18 cellular contexts compared by ENCODE assay signal in genomic region chr1:70518106-70518505, GRCh38.
DNase-seq lines count a peak whose midpoint lies in the region; ATAC-seq and TF ChIP-seq lines count a peak whose summit lies in the region.
"Had no signal": no experiment of that assay in that cellular context is flagged by ENCODE, and none has a peak within 500 bp of the region (broad histone marks: within the 10 kb centered on the region; RNA-seq: fewer than 3 reads in every experiment).

No MANE protein-coding gene starts in this region.

- no peaks in the 10 kb centered on the region for H3K36me3 Mint-ChIP-seq in neural progenitor cell
- H3K36me3 Mint-ChIP-seq: activated naive CD4-positive, alpha-beta T cell treated with anti-CD3 and anti-CD28 coated beads, Interleukin-2, amount 50 U/mL, for 72 hours had no signal

- no peaks in the 10 kb centered on the region for H3K27me3 Mint-ChIP-seq in neural progenitor cell (ENCODE audit: insufficient read depth, low read depth)

- DNase-seq in neural progenitor cell (ENCODE audit: low spot score) (no peak), NCI-H2107 treated with DMSO at 0.1 percent for 48 hours (lab: John Stamatoyannopoulos, UW; ENCODE audit: unreplicated experiment) (no peak), NCI-H526 treated with DMSO at 0.1 percent for 48 hours (lab: John Stamatoyannopoulos, UW) (no peak), NCI-H1436 (lab: John Stamatoyannopoulos, UW) (no peak)
- DNase-seq: body of pancreas, cortex of kidney, DMS153, NCI-H187, ovary, thyroid gland had no signal

- TF ChIP-seq CTCF in Loucy (conservative IDR thresholded peaks at IDR 0.05; ENCODE audit: low read length) (no peak), neural progenitor cell (IDR thresholded peaks at IDR 0.05) (no peak)

- H3K4me1 ChIP-seq in Loucy (ENCODE audit: insufficient read depth, low read length, poor library complexity, severe bottlenecking) (peaks cover 11% of the 10 kb centered on the region), neural progenitor cell (no peaks in the 10 kb centered on the region)
- H3K4me1 ChIP-seq: BLaER1, body of pancreas, gastroesophageal sphincter, thyroid gland had no signal

- ATAC-seq in GM19025 (IDR thresholded peaks at IDR 0.05; ENCODE audit: low read depth, unreplicated experiment) (peak; percentile 12), HG02610 (IDR thresholded peaks at IDR 0.05; ENCODE audit: unreplicated experiment) (peak; percentile 30)
- ATAC-seq: activated naive CD4-positive, alpha-beta T cell treated with anti-CD3 and anti-CD28 coated beads, Interleukin-2, amount 50 U/mL, for 72 hours; body of pancreas; gastroesophageal sphincter had no signal

- no peaks in the 10 kb centered on the region for H3K4me1 Mint-ChIP-seq in neural progenitor cell

- no peaks in the 10 kb centered on the region for H3K79me2 ChIP-seq in Loucy (ENCODE audit: insufficient read depth, low read length)
- H3K79me2 ChIP-seq in neural progenitor cell (ENCODE audit: low read depth): no peaks in the 10 kb centered on the region

- no peaks in the 10 kb centered on the region for H3F3A ChIP-seq in Loucy (ENCODE audit: low read depth)
- no peaks in the 10 kb centered on the region for H3F3A ChIP-seq in neural progenitor cell (ENCODE audit: low read depth)

- no peaks in the 10 kb centered on the region for H3K9me3 ChIP-seq in Loucy (ENCODE audit: insufficient read depth, low read depth, low read length)
- no peaks in the 10 kb centered on the region for H3K9me3 ChIP-seq in neural progenitor cell (ENCODE audit: low read depth)
- H3K9me3 ChIP-seq: BLaER1, body of pancreas, gastroesophageal sphincter, ovary, thyroid gland had no signal

- H3K9me3 Mint-ChIP-seq in neural progenitor cell: no peaks in the 10 kb centered on the region
- H3K9me3 Mint-ChIP-seq: activated naive CD4-positive, alpha-beta T cell treated with anti-CD3 and anti-CD28 coated beads, Interleukin-2, amount 50 U/mL, for 72 hours had no signal

- no peaks in the 10 kb centered on the region for H4K20me1 ChIP-seq in Loucy (ENCODE audit: insufficient read depth, low read length, poor library complexity, severe bottlenecking)
- peaks cover 2% of the 10 kb centered on the region for H4K20me1 ChIP-seq in neural progenitor cell (ENCODE audit: low read depth)
- H4K20me1 ChIP-seq: BLaER1 had no signal

- H3K4me3 Mint-ChIP-seq in neural progenitor cell: no peak overlapping the region

- H2AFZ ChIP-seq in Loucy (ENCODE audit: low read length): 0 out of 2 replicates have a peak overlapping the region, but pooled peaks have one; percentile 3
- H2AFZ ChIP-seq in neural progenitor cell (replicated peaks): peak overlapping the region; percentile 11

- H3K27ac Mint-ChIP-seq in neural progenitor cell: no peak overlapping the region
- H3K27ac Mint-ChIP-seq: activated naive CD4-positive, alpha-beta T cell treated with anti-CD3 and anti-CD28 coated beads, Interleukin-2, amount 50 U/mL, for 72 hours had no signal

- H3K9me2 ChIP-seq in Loucy (replicated peaks; ENCODE audit: low read depth, low read length): no peaks in the 10 kb centered on the region

- H3K27ac ChIP-seq in neural progenitor cell: no peak overlapping the region
- H3K27ac ChIP-seq: BLaER1, body of pancreas, gastroesophageal sphincter, ovary, SK-N-MC, thyroid gland had no signal

- H3K4me3 ChIP-seq in Loucy (ENCODE audit: low read length, poor library complexity, severe bottlenecking) (no peak overlapping the region), neural progenitor cell (no peak overlapping the region)
- H3K4me3 ChIP-seq: BLaER1, body of pancreas, gastroesophageal sphincter, ovary, SK-N-MC, smooth muscle cell, thyroid gland had no signal

- H3K36me3 ChIP-seq in Loucy (ENCODE audit: insufficient read depth, low read length) (no peaks in the 10 kb centered on the region), neural progenitor cell (no peaks in the 10 kb centered on the region)
- H3K36me3 ChIP-seq: BLaER1, gastroesophageal sphincter, ovary, thyroid gland had no signal

- H3K9ac ChIP-seq in Loucy (ENCODE audit: low read depth, low read length, poor library complexity, severe bottlenecking): no peak overlapping the region
- no peak overlapping the region for H3K9ac ChIP-seq in neural progenitor cell
- H3K9ac ChIP-seq: BLaER1 had no signal

- no peak overlapping the region for H3K4me2 ChIP-seq in Loucy (ENCODE audit: low read depth, low read length, poor library complexity, severe bottlenecking)
- H3K4me2 ChIP-seq in neural progenitor cell: no peak overlapping the region
- H3K4me2 ChIP-seq: BLaER1, smooth muscle cell had no signal

- H3K27me3 ChIP-seq in Loucy (ENCODE audit: insufficient read depth, low read length, poor library complexity, severe bottlenecking) (no peaks in the 10 kb centered on the region), neural progenitor cell (no peaks in the 10 kb centered on the region)
- H3K27me3 ChIP-seq: BLaER1, body of pancreas, gastroesophageal sphincter, ovary, thyroid gland had no signal
